Comparison of ENCODE assay signal across 36 cellular contexts in genomic region chr3:71647751-71648150, GRCh38.
"Had no signal": no experiment of that assay in that cellular context is flagged by ENCODE, and none has a peak within 500 bp of the region (broad histone marks: within the 10 kb centered on the region; RNA-seq: fewer than 3 reads in every experiment).

No MANE protein-coding gene starts in this region.

- H3K27me3 ChIP-seq: adrenal gland, body of pancreas, SJSA1 had no signal

- H3K27ac ChIP-seq: adrenal gland, body of pancreas, PC-9, SJSA1, VCaP had no signal

- H3K4me2 ChIP-seq: PC-9 had no signal

- H3K4me1 ChIP-seq: adrenal gland, SJSA1 had no signal

- H3K4me3 ChIP-seq: adrenal gland, body of pancreas, PC-9, SJSA1 had no signal

- FAIRE-seq: astrocyte had no signal

- H3K9me3 ChIP-seq: adrenal gland, body of pancreas, SJSA1 had no signal

- H2AFZ ChIP-seq: PC-9 had no signal

- DNase-seq: activated B cell treated with CpG ODN at 0.5 μM for 24 hours; activated CD4-positive, alpha-beta memory T cell treated with anti-CD3 and anti-CD28 coated beads for 36 hours; activated CD4-positive, alpha-beta T cell treated with anti-CD3 and anti-CD28 coated beads for 4 hours; activated CD4-positive, alpha-beta T cell treated with anti-CD3 and anti-CD28 coated beads, Interleukin-2, amount 50 U/mL, for 1 hour; activated CD4-positive, CD25-positive, alpha-beta regulatory T cell treated with anti-CD3 and anti-CD28 coated beads, Interleukin-2, amount 50 U/mL, for 72 hours; activated CD8-positive, alpha-beta memory T cell treated with anti-CD3 and anti-CD28 coated beads, Interleukin-2, amount 50 U/mL, for 4 hours; activated gamma-delta T cell treated with Interleukin-2 at 50 U/mL for 16 hours; activated naive CD4-positive, alpha-beta T cell treated with anti-CD3 and anti-CD28 coated beads for 36 hours; activated T-cell treated with anti-CD3 and anti-CD28 coated beads for 4 hours; activated T-cell treated with anti-CD3 and anti-CD28 coated beads, Interleukin-2, amount 50 U/mL, for 4 hours; adrenal gland; body of pancreas; central memory CD4-positive, alpha-beta T cell; Kasumi-1; KG1; MM.1S; MV-4-11; NCI-H1092; NCI-H1436 treated with DMSO at 0.1 percent for 48 hours; NCI-H1694 treated with DMSO at 0.1 percent for 48 hours; NCI-H2029; NCI-H510A; NCI-H526; NCI-H748 treated with DMSO at 0.1 percent for 48 hours; NK-92 treated with Interleukin-12 subunit alpha and Interleukin-12 subunit beta, amount 100 ng/mL, for 24 hours; PC-9; SHP77 treated with DMSO at 0.1 percent for 48 hours; SW 1271; T-helper 1 cell; T-helper 2 cell; T-helper 9 cell had no signal

- ATAC-seq: activated naive CD4-positive, alpha-beta T cell treated with anti-CD3 and anti-CD28 coated beads, Interleukin-2, amount 50 U/mL, for 72 hours; activated T-cell treated with anti-CD3 and anti-CD28 coated beads, Interleukin-2, amount 50 U/mL, for 4 hours; body of pancreas; SK-N-SH treated with all-trans-retinoic acid at 6 μM for 48 hours had no signal

- H3K36me3 ChIP-seq: adrenal gland, SJSA1 had no signal
